In genomic region chr17:39165178-39165843, GRCh38 we compare ENCODE assay signal across 8 cellular contexts. TPM values are rescaled to one million over a fixed set of nuclear protein-coding genes. Genes with fewer than 3 reads are reported as not detected.
DNase-seq lines count a peak whose midpoint lies in the region; TF ChIP-seq lines count a peak whose summit lies in the region.

No MANE protein-coding gene starts in this region.

- peaks cover 84% of the 10 kb centered on the region for H3K27me3 Mint-ChIP-seq in activated naive CD4-positive, alpha-beta T cell treated with anti-CD3 and anti-CD28 coated beads, Interleukin-2, amount 10 ng/mL, durations not matched to agents 7 days and 5 days

- intact Hi-C loops in uterus (cut with DNase I; ENCODE audit: low total_unique reads): no loop called here

- TF ChIP-seq CTCF in uterus (IDR thresholded peaks at IDR 0.05): no peak

- peaks cover 43% of the 10 kb centered on the region for H3K4me1 Mint-ChIP-seq in activated naive CD4-positive, alpha-beta T cell treated with anti-CD3 and anti-CD28 coated beads, Interleukin-2, amount 10 ng/mL, durations not matched to agents 7 days and 5 days

- no peaks in the 10 kb centered on the region for H3K9me3 ChIP-seq in effector memory CD4-positive, alpha-beta T cell (ENCODE audit: control insufficient read depth, low read length)
- H3K9me3 ChIP-seq in muscle layer of duodenum (ENCODE audit: control insufficient read depth in 1 of 2, low read length in 2 of 2) (no peaks in the 10 kb centered on the region), uterus (no peaks in the 10 kb centered on the region)

- peak overlapping the region; percentile 54 for H3K4me3 ChIP-seq in effector memory CD4-positive, alpha-beta T cell (ENCODE audit: insufficient read depth, low read depth, low read length, poor library complexity, severe bottlenecking)
- peak overlapping the region; percentile 71 to 73 for H3K4me3 ChIP-seq in muscle layer of duodenum (ENCODE audit: low read depth in 1 of 2, low read length in 2 of 2)
- H3K4me3 ChIP-seq in uterus: peak overlapping the region; percentile 24 to 31

- H3K27ac ChIP-seq in effector memory CD4-positive, alpha-beta T cell (ENCODE audit: insufficient read depth, low read length, poor library complexity, severe bottlenecking): no peak overlapping the region
- no peak overlapping the region for H3K27ac ChIP-seq in muscle layer of duodenum (ENCODE audit: low read length)
- peak overlapping the region in 1 of 2 donors; percentile 23 for H3K27ac ChIP-seq in uterus

- peaks cover 4% of the 10 kb centered on the region for H3K36me3 Mint-ChIP-seq in activated naive CD4-positive, alpha-beta T cell treated with anti-CD3 and anti-CD28 coated beads, Interleukin-2, amount 10 ng/mL, durations not matched to agents 7 days and 5 days

- H3K4me1 ChIP-seq in effector memory CD4-positive, alpha-beta T cell (ENCODE audit: control insufficient read depth, insufficient read depth, low read length, poor library complexity, severe bottlenecking): peaks cover 12% of the 10 kb centered on the region
- peaks cover 4 to 15% of the 10 kb centered on the region in 2 donors for H3K4me1 ChIP-seq in muscle layer of duodenum (ENCODE audit: control insufficient read depth in 1 of 2, insufficient read depth in 2 of 2, low read length in 2 of 2)
- H3K4me1 ChIP-seq in uterus: no peaks in the 10 kb centered on the region

- CTCF ChIA-PET in activated naive CD4-positive, alpha-beta T cell treated with anti-CD3 and anti-CD28 coated beads, Interleukin-2, amount 10 ng/mL, durations not matched to agents 7 days and 5 days (lab: Charles Lee): interaction anchor here (0.6 to 7.6 kb wide), 25 partner anchors 9 to 288 kb away, joined by 3 to 121 read pairs (median 7); partner anchors contain the start of genes PLXDC1 and RPL19

- no peak overlapping the region for H3K27ac Mint-ChIP-seq in activated naive CD4-positive, alpha-beta T cell treated with anti-CD3 and anti-CD28 coated beads, Interleukin-2, amount 10 ng/mL, durations not matched to agents 7 days and 5 days

- DNase-seq in activated naive CD4-positive, alpha-beta T cell treated with anti-CD3 and anti-CD28 coated beads, Interleukin-2, amount 10 ng/mL, durations not matched to agents 7 days and 5 days: no peak
- no peak for DNase-seq in activated naive CD4-positive, alpha-beta T cell (lab: John Stamatoyannopoulos, UW)
- no peak for DNase-seq in effector memory CD4-positive, alpha-beta T cell
- no peak for DNase-seq in uterus
- no peak for DNase-seq in cerebellar cortex (ENCODE audit: low spot score)
- no peak for DNase-seq in NCI-H1092 (lab: John Stamatoyannopoulos, UW)
- DNase-seq in NCI-H2081 treated with DMSO at 0.1 percent for 48 hours (lab: John Stamatoyannopoulos, UW): no peak

- H3K36me3 ChIP-seq in effector memory CD4-positive, alpha-beta T cell (ENCODE audit: control insufficient read depth, insufficient read depth, low read length): no peaks in the 10 kb centered on the region
- H3K36me3 ChIP-seq in muscle layer of duodenum (ENCODE audit: control insufficient read depth in 1 of 2, insufficient read depth in 2 of 2, low read length in 2 of 2) (no peaks in the 10 kb centered on the region), uterus (no peaks in the 10 kb centered on the region)

- peaks cover 8% of the 10 kb centered on the region for H3K27me3 ChIP-seq in effector memory CD4-positive, alpha-beta T cell (replicated peaks; ENCODE audit: control insufficient read depth, insufficient read depth, low read length, poor library complexity, severe bottlenecking)
- H3K27me3 ChIP-seq in muscle layer of duodenum (ENCODE audit: low read depth, low read length): no peaks in the 10 kb centered on the region
- no peaks in the 10 kb centered on the region for H3K27me3 ChIP-seq in uterus

- TF ChIP-seq POLR2A in uterus (IDR thresholded peaks at IDR 0.05): no peak

- H3K9me3 Mint-ChIP-seq in activated naive CD4-positive, alpha-beta T cell treated with anti-CD3 and anti-CD28 coated beads, Interleukin-2, amount 10 ng/mL, durations not matched to agents 7 days and 5 days: peaks cover 6% of the 10 kb centered on the region

- peak overlapping the region; percentile 79 for H3K4me3 Mint-ChIP-seq in activated naive CD4-positive, alpha-beta T cell treated with anti-CD3 and anti-CD28 coated beads, Interleukin-2, amount 10 ng/mL, durations not matched to agents 7 days and 5 days

RNA-seq across cellular contexts. Expression of gene ARL5C, which starts 0.7 kb away (rescaled TPM):
- not detected for total RNA-seq in uterus

RNA-seq across cellular contexts. Expression of gene PLXDC1, which starts 13.9 kb away (rescaled TPM):
- 10 to 100 TPM in 3 of 4 donors, 1 to 10 TPM in 1; 3.3 to 45.1 (median 21.5) TPM for total RNA-seq in uterus

RNA-seq across cellular contexts. Expression of gene CACNB1, which starts 32.2 kb away (rescaled TPM):
- total RNA-seq in uterus: 10 to 100 TPM in 2 of 4 donors, 1 to 10 TPM in 2; 5.6 to 23.3 (median 8.4) TPM

RNA-seq across cellular contexts. Expression of gene RPL19, which starts 34.8 kb away (rescaled TPM):
- 1,000 to 10,000 TPM; 1,469 to 5,936 (median 3,528) TPM for total RNA-seq in uterus
